ENCODE assay signal across 1 cellular context in the genomic region with DNA sequence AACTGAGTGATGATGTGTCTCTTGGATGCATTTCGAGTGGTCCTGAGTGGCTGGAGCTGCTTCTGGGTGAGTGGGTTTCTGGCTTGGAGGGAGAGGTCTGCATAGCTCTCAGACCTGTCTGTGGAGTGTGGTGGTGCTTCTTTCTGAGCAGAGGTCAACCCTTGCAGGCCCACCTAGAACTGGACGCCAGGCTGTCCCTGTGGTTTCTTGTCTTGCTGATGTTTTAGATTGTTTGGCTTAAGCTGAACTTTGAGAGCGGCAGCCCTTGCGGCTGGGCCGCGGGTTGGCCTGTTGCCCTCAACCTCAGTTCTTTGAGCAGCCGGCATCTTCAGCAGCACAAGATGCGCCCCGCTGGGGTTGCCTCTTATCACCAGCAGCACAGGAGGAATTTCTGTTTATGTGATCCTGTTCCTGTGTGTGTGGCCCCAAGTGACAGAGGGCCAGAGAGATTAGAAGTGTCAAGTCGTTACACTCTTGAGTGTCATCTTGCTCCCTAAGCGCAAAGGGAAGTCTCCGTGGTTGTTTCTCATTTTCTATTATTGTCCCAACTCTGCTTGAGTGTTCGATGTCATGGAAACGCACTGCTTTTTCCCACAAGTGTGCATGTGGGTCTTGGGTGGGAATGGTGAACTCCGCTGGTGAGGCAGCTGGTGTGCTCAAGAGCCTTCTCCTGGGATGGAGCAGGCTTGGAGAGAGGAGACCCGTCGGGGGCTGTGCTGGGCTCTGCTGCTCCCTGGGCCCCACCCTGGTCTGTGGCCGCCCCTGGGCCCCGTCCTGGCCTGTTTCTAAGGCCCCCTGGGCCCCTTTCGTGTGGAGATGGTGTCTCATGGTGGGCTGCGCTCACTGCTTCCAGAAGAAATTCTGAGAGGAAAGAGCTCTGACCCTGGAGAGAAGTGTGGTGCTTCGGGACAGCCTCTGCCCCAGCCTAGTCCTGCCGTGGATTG.
A peak's percentile ranks its signal among the peaks of the same experiment; 100 is the strongest.
TF ChIP-seq lines count a peak whose summit lies in the region.

No MANE protein-coding gene starts in this region.

TF ChIP-seq in HepG2, 621 proteins besides CTCF, POLR2A, EP300 and RAD21 (continued from another document):
- TF ChIP-seq AGO2 (optimal IDR thresholded peaks at IDR 0.05; ENCODE audit: low read depth, low read length) (peak; percentile 6), ZBTB38 (CRISPR knock-in tag; IDR thresholded peaks at IDR 0.05) (peak; percentile 79; the same call in 1 of the 2 replicates), ZNF619 (CRISPR knock-in tag; IDR thresholded peaks at IDR 0.05) (no peak), PTBP1 (IDR thresholded peaks at IDR 0.05; ENCODE audit: low read depth, low read length, poor library complexity, severe bottlenecking) (no peak), KLF6 (CRISPR knock-in tag; IDR thresholded peaks at IDR 0.05) (no peak), ZNF317 (CRISPR knock-in tag; IDR thresholded peaks at IDR 0.05) (no peak), NRL (CRISPR knock-in tag; IDR thresholded peaks at IDR 0.05; ENCODE audit: borderline replicate concordance) (no peak), FOXM1 (CRISPR knock-in tag; IDR thresholded peaks at IDR 0.05) (no peak), GATAD2A (CRISPR knock-in tag; IDR thresholded peaks at IDR 0.05) (peak; percentile 26; the same call in 1 of the 2 replicates), ZNF44 (CRISPR knock-in tag; IDR thresholded peaks at IDR 0.05) (no peak), POGZ (CRISPR knock-in tag; IDR thresholded peaks at IDR 0.05) (peak; percentile 22; the same call in 1 of the 2 replicates), TOPORS (CRISPR knock-in tag; IDR thresholded peaks at IDR 0.05) (peak; percentile 57; the same call in 1 of the 2 replicates), HNF4G (IDR thresholded peaks at IDR 0.05; ENCODE audit: borderline replicate concordance, low read depth, low read length) (peak; percentile 57; the same call in 1 of the 2 replicates), HNF4G (CRISPR knock-in tag; IDR thresholded peaks at IDR 0.05; ENCODE audit: borderline replicate concordance, low read depth) (no peak), ZMYM4 (CRISPR knock-in tag; IDR thresholded peaks at IDR 0.05) (peak; percentile 21; the same call in 1 of the 2 replicates), TCF7 (IDR thresholded peaks at IDR 0.05; ENCODE audit: low read depth) (no peak), HNF4A (CRISPR knock-in tag; IDR thresholded peaks at IDR 0.05) (peak; percentile 73), MTA1 (CRISPR knock-in tag; IDR thresholded peaks at IDR 0.05; ENCODE audit: borderline replicate concordance) (0 out of 2 replicates have a peak, but pooled peaks have one; percentile 37), ZNF749 (CRISPR knock-in tag; IDR thresholded peaks at IDR 0.05; ENCODE audit: borderline replicate concordance) (no peak), HOXA3 (CRISPR knock-in tag; IDR thresholded peaks at IDR 0.05) (peak; percentile 34), RELA (CRISPR knock-in tag; IDR thresholded peaks at IDR 0.05) (no peak), SALL1 (CRISPR knock-in tag; IDR thresholded peaks at IDR 0.05) (peak; percentile 40; the same call in 1 of the 2 replicates), ZNF451 (CRISPR knock-in tag; IDR thresholded peaks at IDR 0.05) (no peak), AHR (CRISPR knock-in tag; IDR thresholded peaks at IDR 0.05) (no peak), TP53 (CRISPR knock-in tag; conservative IDR thresholded peaks at IDR 0.05) (no peak), BORCS8-MEF2B (CRISPR knock-in tag; IDR thresholded peaks at IDR 0.05) (0 out of 2 replicates have a peak, but pooled peaks have one; percentile 27), ZNF274 (CRISPR knock-in tag; IDR thresholded peaks at IDR 0.05) (no peak), ZFP36L2 (CRISPR knock-in tag; IDR thresholded peaks at IDR 0.05) (no peak), ZNF780A (CRISPR knock-in tag; IDR thresholded peaks at IDR 0.05) (no peak), NFIB (CRISPR knock-in tag; IDR thresholded peaks at IDR 0.05; ENCODE audit: borderline replicate concordance) (no peak), MAFF (IDR thresholded peaks at IDR 0.05; ENCODE audit: low read depth, low read length) (no peak), TAF15 (IDR thresholded peaks at IDR 0.05; ENCODE audit: low read depth, low read length, poor library complexity, severe bottlenecking) (no peak), SRSF4 (IDR thresholded peaks at IDR 0.05; ENCODE audit: low read depth, low read length, poor library complexity, severe bottlenecking) (no peak)
- TF ChIP-seq, protein P1, sequence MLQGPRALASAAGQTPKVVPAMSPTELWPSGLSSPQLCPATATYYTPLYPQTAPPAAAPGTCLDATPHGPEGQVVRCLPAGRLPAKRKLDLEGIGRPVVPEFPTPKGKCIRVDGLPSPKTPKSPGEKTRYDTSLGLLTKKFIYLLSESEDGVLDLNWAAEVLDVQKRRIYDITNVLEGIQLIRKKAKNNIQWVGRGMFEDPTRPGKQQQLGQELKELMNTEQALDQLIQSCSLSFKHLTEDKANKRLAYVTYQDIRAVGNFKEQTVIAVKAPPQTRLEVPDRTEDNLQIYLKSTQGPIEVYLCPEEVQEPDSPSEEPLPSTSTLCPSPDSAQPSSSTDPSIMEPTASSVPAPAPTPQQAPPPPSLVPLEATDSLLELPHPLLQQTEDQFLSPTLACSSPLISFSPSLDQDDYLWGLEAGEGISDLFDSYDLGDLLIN (CRISPR knock-in tag; IDR thresholded peaks at IDR 0.05; ENCODE audit: borderline replicate concordance): no peak
- TF ChIP-seq, protein P2, sequence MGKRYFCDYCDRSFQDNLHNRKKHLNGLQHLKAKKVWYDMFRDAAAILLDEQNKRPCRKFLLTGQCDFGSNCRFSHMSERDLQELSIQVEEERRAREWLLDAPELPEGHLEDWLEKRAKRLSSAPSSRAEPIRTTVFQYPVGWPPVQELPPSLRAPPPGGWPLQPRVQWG (CRISPR knock-in tag; IDR thresholded peaks at IDR 0.05; ENCODE audit: borderline replicate concordance, low read depth): no peak
- TF ChIP-seq, protein P3, sequence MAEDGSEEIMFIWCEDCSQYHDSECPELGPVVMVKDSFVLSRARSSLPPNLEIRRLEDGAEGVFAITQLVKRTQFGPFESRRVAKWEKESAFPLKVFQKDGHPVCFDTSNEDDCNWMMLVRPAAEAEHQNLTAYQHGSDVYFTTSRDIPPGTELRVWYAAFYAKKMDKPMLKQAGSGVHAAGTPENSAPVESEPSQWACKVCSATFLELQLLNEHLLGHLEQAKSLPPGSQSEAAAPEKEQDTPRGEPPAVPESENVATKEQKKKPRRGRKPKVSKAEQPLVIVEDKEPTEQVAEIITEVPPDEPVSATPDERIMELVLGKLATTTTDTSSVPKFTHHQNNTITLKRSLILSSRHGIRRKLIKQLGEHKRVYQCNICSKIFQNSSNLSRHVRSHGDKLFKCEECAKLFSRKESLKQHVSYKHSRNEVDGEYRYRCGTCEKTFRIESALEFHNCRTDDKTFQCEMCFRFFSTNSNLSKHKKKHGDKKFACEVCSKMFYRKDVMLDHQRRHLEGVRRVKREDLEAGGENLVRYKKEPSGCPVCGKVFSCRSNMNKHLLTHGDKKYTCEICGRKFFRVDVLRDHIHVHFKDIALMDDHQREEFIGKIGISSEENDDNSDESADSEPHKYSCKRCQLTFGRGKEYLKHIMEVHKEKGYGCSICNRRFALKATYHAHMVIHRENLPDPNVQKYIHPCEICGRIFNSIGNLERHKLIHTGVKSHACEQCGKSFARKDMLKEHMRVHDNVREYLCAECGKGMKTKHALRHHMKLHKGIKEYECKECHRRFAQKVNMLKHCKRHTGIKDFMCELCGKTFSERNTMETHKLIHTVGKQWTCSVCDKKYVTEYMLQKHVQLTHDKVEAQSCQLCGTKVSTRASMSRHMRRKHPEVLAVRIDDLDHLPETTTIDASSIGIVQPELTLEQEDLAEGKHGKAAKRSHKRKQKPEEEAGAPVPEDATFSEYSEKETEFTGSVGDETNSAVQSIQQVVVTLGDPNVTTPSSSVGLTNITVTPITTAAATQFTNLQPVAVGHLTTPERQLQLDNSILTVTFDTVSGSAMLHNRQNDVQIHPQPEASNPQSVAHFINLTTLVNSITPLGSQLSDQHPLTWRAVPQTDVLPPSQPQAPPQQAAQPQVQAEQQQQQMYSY (CRISPR knock-in tag; IDR thresholded peaks at IDR 0.05): no peak
- TF ChIP-seq, protein P4, sequence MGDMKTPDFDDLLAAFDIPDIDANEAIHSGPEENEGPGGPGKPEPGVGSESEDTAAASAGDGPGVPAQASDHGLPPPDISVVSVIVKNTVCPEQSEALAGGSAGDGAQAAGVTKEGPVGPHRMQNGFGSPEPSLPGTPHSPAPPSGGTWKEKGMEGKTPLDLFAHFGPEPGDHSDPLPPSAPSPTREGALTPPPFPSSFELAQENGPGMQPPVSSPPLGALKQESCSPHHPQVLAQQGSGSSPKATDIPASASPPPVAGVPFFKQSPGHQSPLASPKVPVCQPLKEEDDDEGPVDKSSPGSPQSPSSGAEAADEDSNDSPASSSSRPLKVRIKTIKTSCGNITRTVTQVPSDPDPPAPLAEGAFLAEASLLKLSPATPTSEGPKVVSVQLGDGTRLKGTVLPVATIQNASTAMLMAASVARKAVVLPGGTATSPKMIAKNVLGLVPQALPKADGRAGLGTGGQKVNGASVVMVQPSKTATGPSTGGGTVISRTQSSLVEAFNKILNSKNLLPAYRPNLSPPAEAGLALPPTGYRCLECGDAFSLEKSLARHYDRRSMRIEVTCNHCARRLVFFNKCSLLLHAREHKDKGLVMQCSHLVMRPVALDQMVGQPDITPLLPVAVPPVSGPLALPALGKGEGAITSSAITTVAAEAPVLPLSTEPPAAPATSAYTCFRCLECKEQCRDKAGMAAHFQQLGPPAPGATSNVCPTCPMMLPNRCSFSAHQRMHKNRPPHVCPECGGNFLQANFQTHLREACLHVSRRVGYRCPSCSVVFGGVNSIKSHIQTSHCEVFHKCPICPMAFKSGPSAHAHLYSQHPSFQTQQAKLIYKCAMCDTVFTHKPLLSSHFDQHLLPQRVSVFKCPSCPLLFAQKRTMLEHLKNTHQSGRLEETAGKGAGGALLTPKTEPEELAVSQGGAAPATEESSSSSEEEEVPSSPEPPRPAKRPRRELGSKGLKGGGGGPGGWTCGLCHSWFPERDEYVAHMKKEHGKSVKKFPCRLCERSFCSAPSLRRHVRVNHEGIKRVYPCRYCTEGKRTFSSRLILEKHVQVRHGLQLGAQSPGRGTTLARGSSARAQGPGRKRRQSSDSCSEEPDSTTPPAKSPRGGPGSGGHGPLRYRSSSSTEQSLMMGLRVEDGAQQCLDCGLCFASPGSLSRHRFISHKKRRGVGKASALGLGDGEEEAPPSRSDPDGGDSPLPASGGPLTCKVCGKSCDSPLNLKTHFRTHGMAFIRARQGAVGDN (CRISPR knock-in tag; IDR thresholded peaks at IDR 0.05): peak; percentile 55
- TF ChIP-seq, protein P5, sequence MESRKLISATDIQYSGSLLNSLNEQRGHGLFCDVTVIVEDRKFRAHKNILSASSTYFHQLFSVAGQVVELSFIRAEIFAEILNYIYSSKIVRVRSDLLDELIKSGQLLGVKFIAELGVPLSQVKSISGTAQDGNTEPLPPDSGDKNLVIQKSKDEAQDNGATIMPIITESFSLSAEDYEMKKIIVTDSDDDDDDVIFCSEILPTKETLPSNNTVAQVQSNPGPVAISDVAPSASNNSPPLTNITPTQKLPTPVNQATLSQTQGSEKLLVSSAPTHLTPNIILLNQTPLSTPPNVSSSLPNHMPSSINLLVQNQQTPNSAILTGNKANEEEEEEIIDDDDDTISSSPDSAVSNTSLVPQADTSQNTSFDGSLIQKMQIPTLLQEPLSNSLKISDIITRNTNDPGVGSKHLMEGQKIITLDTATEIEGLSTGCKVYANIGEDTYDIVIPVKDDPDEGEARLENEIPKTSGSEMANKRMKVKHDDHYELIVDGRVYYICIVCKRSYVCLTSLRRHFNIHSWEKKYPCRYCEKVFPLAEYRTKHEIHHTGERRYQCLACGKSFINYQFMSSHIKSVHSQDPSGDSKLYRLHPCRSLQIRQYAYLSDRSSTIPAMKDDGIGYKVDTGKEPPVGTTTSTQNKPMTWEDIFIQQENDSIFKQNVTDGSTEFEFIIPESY (CRISPR knock-in tag; IDR thresholded peaks at IDR 0.05): peak; percentile 97
- TF ChIP-seq, protein P6, sequence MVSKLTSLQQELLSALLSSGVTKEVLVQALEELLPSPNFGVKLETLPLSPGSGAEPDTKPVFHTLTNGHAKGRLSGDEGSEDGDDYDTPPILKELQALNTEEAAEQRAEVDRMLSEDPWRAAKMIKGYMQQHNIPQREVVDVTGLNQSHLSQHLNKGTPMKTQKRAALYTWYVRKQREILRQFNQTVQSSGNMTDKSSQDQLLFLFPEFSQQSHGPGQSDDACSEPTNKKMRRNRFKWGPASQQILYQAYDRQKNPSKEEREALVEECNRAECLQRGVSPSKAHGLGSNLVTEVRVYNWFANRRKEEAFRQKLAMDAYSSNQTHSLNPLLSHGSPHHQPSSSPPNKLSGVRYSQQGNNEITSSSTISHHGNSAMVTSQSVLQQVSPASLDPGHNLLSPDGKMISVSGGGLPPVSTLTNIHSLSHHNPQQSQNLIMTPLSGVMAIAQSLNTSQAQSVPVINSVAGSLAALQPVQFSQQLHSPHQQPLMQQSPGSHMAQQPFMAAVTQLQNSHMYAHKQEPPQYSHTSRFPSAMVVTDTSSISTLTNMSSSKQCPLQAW (CRISPR knock-in tag; IDR thresholded peaks at IDR 0.05): 0 out of 2 replicates have a peak, but pooled peaks have one; percentile 14
- TF ChIP-seq, protein P7, sequence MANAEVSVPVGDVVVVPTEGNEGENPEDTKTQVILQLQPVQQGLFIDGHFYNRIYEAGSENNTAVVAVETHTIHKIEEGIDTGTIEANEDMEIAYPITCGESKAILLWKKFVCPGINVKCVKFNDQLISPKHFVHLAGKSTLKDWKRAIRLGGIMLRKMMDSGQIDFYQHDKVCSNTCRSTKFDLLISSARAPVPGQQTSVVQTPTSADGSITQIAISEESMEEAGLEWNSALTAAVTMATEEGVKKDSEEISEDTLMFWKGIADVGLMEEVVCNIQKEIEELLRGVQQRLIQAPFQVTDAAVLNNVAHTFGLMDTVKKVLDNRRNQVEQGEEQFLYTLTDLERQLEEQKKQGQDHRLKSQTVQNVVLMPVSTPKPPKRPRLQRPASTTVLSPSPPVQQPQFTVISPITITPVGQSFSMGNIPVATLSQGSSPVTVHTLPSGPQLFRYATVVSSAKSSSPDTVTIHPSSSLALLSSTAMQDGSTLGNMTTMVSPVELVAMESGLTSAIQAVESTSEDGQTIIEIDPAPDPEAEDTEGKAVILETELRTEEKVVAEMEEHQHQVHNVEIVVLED (CRISPR knock-in tag; IDR thresholded peaks at IDR 0.05; ENCODE audit: borderline replicate concordance): no peak
